ENCODE assay signal across 1 cellular context in genomic region chr1:201059871-201060555, GRCh38.
TF ChIP-seq lines count a peak whose summit lies in the region.

No MANE protein-coding gene starts in this region.

TF ChIP-seq in GM23338, 12 proteins besides CTCF, POLR2A, EP300 and RAD21 (continued from another document):
- no peak for TF ChIP-seq ZNF462 (CRISPR knock-in tag; IDR thresholded peaks at IDR 0.05)
- no peak for TF ChIP-seq NANOG (IDR thresholded peaks at IDR 0.05; ENCODE audit: borderline replicate concordance)
- no peak for TF ChIP-seq ETS1 (IDR thresholded peaks at IDR 0.05)
TF ChIP-seq in GM23338: peak in this region for 0.
